ENCODE assay signal across 1 cellular context in the genomic region with DNA sequence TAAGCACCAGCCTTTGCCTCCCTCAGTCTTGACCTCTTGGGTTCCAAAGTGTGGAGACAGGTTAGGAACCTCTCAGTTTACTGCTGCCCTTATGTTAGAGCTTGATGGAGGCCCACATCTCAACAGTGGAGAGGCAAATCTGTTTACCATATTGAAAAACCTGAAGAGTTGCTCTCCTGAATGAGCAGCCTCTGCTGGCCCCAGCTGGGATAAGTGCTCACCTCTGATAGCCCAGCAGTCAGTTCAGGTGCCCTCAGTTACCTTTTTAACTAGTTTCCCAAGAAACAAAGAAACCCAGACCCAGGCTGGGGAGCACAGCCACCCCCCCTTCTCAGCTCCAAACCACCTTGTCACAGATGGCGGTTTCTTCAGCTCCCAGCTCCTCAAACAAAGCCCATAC.
TF ChIP-seq lines count a peak whose summit lies in the region.

No MANE protein-coding gene starts in this region.

TF ChIP-seq in H1, 55 proteins besides CTCF, POLR2A, EP300 and RAD21:
- TF ChIP-seq SIRT6 (IDR thresholded peaks at IDR 0.05; ENCODE audit: low read length) (no peak), SAP30 (IDR thresholded peaks at IDR 0.05; ENCODE audit: insufficient read depth, insufficient replicate concordance, low read length) (no peak), CHD2 (IDR thresholded peaks at IDR 0.05; ENCODE audit: low read length) (no peak), RBBP5 (IDR thresholded peaks at IDR 0.05; ENCODE audit: borderline replicate concordance, low read depth, low read length) (no peak), CBX5 (IDR thresholded peaks at IDR 0.05; ENCODE audit: low read depth, low read length) (no peak), CREB1 (IDR thresholded peaks at IDR 0.05) (no peak), YY1 (IDR thresholded peaks at IDR 0.05; ENCODE audit: low read depth, low read length) (no peak), SIX5 (IDR thresholded peaks at IDR 0.05; ENCODE audit: low read depth, low read length) (no peak), CBX8 (IDR thresholded peaks at IDR 0.05; ENCODE audit: borderline replicate concordance, low read depth, low read length) (no peak), EGR1 (IDR thresholded peaks at IDR 0.05; ENCODE audit: borderline replicate concordance, low read depth, low read length) (no peak), PHF8 (conservative IDR thresholded peaks at IDR 0.05; ENCODE audit: low read depth, low read length) (no peak), KDM4A (IDR thresholded peaks at IDR 0.05; ENCODE audit: low read depth, low read length, severe bottlenecking) (no peak)
